In the genomic region with DNA sequence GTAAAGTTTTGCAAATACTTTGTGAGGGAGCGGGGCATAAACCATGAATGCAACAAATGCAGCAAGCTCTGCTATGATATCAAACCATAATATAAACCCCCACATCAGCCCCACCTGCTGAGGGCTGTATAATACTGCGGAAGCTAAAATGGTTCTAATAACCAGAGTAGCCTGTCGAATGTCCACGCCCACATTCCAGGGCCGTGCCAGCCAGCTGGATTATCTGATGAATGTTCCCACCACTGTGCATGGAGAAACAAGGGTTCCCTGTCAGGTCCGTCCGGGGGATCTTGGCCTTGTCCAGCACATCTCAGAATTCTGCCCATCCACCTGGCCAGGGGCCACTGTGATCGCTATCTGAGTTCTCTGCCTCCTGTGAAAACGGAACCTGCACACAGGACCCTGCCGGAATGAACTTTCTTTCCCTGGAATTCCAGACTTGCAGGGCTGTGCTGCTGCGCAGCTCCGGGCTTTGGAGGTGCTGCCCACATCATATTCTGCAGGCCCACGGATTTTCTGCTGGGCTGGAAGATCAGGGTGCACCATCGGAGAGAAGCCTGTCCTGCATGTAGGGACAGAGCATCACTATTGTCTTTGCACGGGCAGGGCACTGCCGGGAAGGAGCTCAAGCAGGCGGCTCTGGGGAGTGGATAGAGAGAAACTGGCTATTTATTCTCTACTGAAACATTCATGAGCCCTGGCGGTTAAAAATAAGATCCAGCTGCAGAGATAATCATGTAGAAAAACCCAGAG, we compare ENCODE assay signal across 16 cellular contexts.
DNase-seq lines count a peak whose midpoint lies in the region; ATAC-seq, FAIRE-seq and TF ChIP-seq lines count a peak whose summit lies in the region.
"Had no signal": no experiment of that assay in that cellular context is flagged by ENCODE, and none has a peak within 500 bp of the region (broad histone marks: within the 10 kb centered on the region; RNA-seq: fewer than 3 reads in every experiment).

No MANE protein-coding gene starts in this region.

- H3K27ac Mint-ChIP-seq in activated CD8-positive, alpha-beta memory T cell treated with anti-CD3 and anti-CD28 coated beads, Interleukin-2, amount 10 ng/mL, durations not matched to agents 7 days and 5 days, result peak overlapping the region; percentile 50
- H3K27ac Mint-ChIP-seq in WTC11 (peak overlapping the region; percentile 40; the same call in 1 of the 2 replicates), endothelial cell (ENCODE audit: unreplicated experiment) (no peak overlapping the region)
- H3K27ac Mint-ChIP-seq: activated naive CD4-positive, alpha-beta T cell treated with anti-CD3 and anti-CD28 coated beads, Interleukin-2, amount 50 U/mL, for 24 hours; CD4-positive, alpha-beta T cell had no signal

- no peaks in the 10 kb centered on the region for H3K4me1 Mint-ChIP-seq in activated CD8-positive, alpha-beta memory T cell treated with anti-CD3 and anti-CD28 coated beads, Interleukin-2, amount 10 ng/mL, durations not matched to agents 7 days and 5 days
- no peaks in the 10 kb centered on the region for H3K4me1 Mint-ChIP-seq in WTC11
- H3K4me1 Mint-ChIP-seq in endothelial cell (ENCODE audit: unreplicated experiment), result no peaks in the 10 kb centered on the region
- H3K4me1 Mint-ChIP-seq: activated naive CD4-positive, alpha-beta T cell treated with anti-CD3 and anti-CD28 coated beads, Interleukin-2, amount 50 U/mL, for 24 hours had no signal

- no peak for DNase-seq in activated CD8-positive, alpha-beta memory T cell treated with anti-CD3 and anti-CD28 coated beads, Interleukin-2, amount 10 ng/mL, durations not matched to agents 7 days and 5 days
- no peak for DNase-seq in activated CD8-positive, alpha-beta memory T cell treated with anti-CD3 and anti-CD28 coated beads, Interleukin-2, amount 50 U/mL, for 48 hours
- DNase-seq in WTC11 (ENCODE audit: low spot score) (no peak), keratinocyte (ENCODE audit: low read depth, low spot score) (no peak), superior temporal gyrus (ENCODE audit: extremely low spot score) (peak; percentile 17), endothelial cell (ENCODE audit: low spot score) (no peak)
- no peak for DNase-seq in activated CD4-positive, alpha-beta T cell treated with anti-CD3 and anti-CD28 coated beads, Interleukin-2, amount 50 U/mL, for 48 hours
- no peak for DNase-seq in stimulated activated CD4-positive, alpha-beta T cell treated with anti-CD3 and anti-CD28 coated beads, Interleukin-15, amount 100 ng/mL, for 24 hours
- DNase-seq: activated CD4-positive, CD25-positive, alpha-beta regulatory T cell treated with anti-CD3 and anti-CD28 coated beads, Interleukin-2, amount 50 U/mL, for 72 hours; CD4-positive, alpha-beta T cell; EL; NCI-H1048; NCI-H82; stimulated activated naive CD4-positive, alpha-beta T cell had no signal

- no peaks in the 10 kb centered on the region for H3K27me3 ChIP-seq in keratinocyte (ENCODE audit: control insufficient read depth, extremely low read depth, insufficient read depth, low read length)

- H3K9me3 Mint-ChIP-seq in activated CD8-positive, alpha-beta memory T cell treated with anti-CD3 and anti-CD28 coated beads, Interleukin-2, amount 10 ng/mL, durations not matched to agents 7 days and 5 days (ENCODE audit: low read depth), result no peaks in the 10 kb centered on the region
- peaks cover 12% of the 10 kb centered on the region for H3K9me3 Mint-ChIP-seq in WTC11
- H3K9me3 Mint-ChIP-seq in endothelial cell (ENCODE audit: unreplicated experiment), result peaks cover 4% of the 10 kb centered on the region
- H3K9me3 Mint-ChIP-seq: activated naive CD4-positive, alpha-beta T cell treated with anti-CD3 and anti-CD28 coated beads, Interleukin-2, amount 50 U/mL, for 24 hours; CD4-positive, alpha-beta T cell had no signal

- H3K27me3 Mint-ChIP-seq in activated CD8-positive, alpha-beta memory T cell treated with anti-CD3 and anti-CD28 coated beads, Interleukin-2, amount 10 ng/mL, durations not matched to agents 7 days and 5 days, result no peaks in the 10 kb centered on the region
- no peaks in the 10 kb centered on the region for H3K27me3 Mint-ChIP-seq in WTC11 (ENCODE audit: low read depth)
- H3K27me3 Mint-ChIP-seq in endothelial cell (ENCODE audit: unreplicated experiment), result peaks cover 4% of the 10 kb centered on the region
- H3K27me3 Mint-ChIP-seq: activated naive CD4-positive, alpha-beta T cell treated with anti-CD3 and anti-CD28 coated beads, Interleukin-2, amount 50 U/mL, for 24 hours; CD4-positive, alpha-beta T cell had no signal

- TF ChIP-seq CTCF in WTC11 (IDR thresholded peaks at IDR 0.05) (no peak), keratinocyte (optimal IDR thresholded peaks at IDR 0.05 in 1 of 3, IDR thresholded peaks at IDR 0.05 in 1 of 3, conservative IDR thresholded peaks at IDR 0.05 in 1 of 3; ENCODE audit: extremely low read depth in 1 of 3, insufficient read depth in 2 of 3, low read length in 3 of 3) (no peak), endothelial cell (IDR thresholded peaks at IDR 0.05; ENCODE audit: unreplicated experiment) (no peak)

- no peaks in the 10 kb centered on the region for H3K36me3 ChIP-seq in keratinocyte (ENCODE audit: control insufficient read depth in 2 of 2, extremely low read depth in 1 of 2, insufficient read depth in 2 of 2, low read length in 2 of 2)

- peaks cover 14% of the 10 kb centered on the region for H3K4me1 ChIP-seq in keratinocyte (ENCODE audit: control insufficient read depth, extremely low read depth, insufficient read depth, low read length)

- CTCF ChIA-PET in activated CD8-positive, alpha-beta memory T cell treated with anti-CD3 and anti-CD28 coated beads, Interleukin-2, amount 10 ng/mL, durations not matched to agents 7 days and 5 days (lab: Charles Lee), result interaction anchor here (1.3 to 1.5 kb wide), 3 partner anchors 14 to 56 kb away, joined by 3 to 5 read pairs (median 3); no protein-coding TSS in a partner anchor
- CTCF ChIA-PET in WTC11 (lab: Charles Lee), result interaction anchor here (0.6 to 2.8 kb wide), 31 partner anchors 9 to 670 kb away, joined by 3 to 23 read pairs (median 6); a partner anchor contains a TSS

- FAIRE-seq in keratinocyte (lab: Jason Lieb, UNC), result peak; percentile 58
- FAIRE-seq: HepG2 had no signal

- H3K9ac ChIP-seq in keratinocyte (ENCODE audit: control insufficient read depth, extremely low read depth, insufficient read depth, low read length), result no peak overlapping the region

- H3K9me3 ChIP-seq in keratinocyte (ENCODE audit: control insufficient read depth, low read depth, low read length), result no peaks in the 10 kb centered on the region

- H3K36me3 Mint-ChIP-seq in activated CD8-positive, alpha-beta memory T cell treated with anti-CD3 and anti-CD28 coated beads, Interleukin-2, amount 10 ng/mL, durations not matched to agents 7 days and 5 days, result peaks cover 60% of the 10 kb centered on the region
- H3K36me3 Mint-ChIP-seq in WTC11 (peaks cover 15% of the 10 kb centered on the region), endothelial cell (ENCODE audit: low read depth, unreplicated experiment) (peaks cover 3% of the 10 kb centered on the region)

- POLR2A ChIA-PET in WTC11 (lab: Charles Lee), result no interaction called here

- no peak overlapping the region for H3K4me3 Mint-ChIP-seq in activated CD8-positive, alpha-beta memory T cell treated with anti-CD3 and anti-CD28 coated beads, Interleukin-2, amount 10 ng/mL, durations not matched to agents 7 days and 5 days
- H3K4me3 Mint-ChIP-seq in WTC11 (no peak overlapping the region), endothelial cell (ENCODE audit: unreplicated experiment) (no peak overlapping the region)
- H3K4me3 Mint-ChIP-seq: activated naive CD4-positive, alpha-beta T cell treated with anti-CD3 and anti-CD28 coated beads, Interleukin-2, amount 50 U/mL, for 24 hours; CD4-positive, alpha-beta T cell had no signal

- dilution Hi-C loops in keratinocyte (cut with MboI; ENCODE audit: extremely low pct_ligation_motif_present, low sequenced_read_pairs), result no loop called here

- H3K4me3 ChIP-seq in keratinocyte (ENCODE audit: control insufficient read depth in 2 of 3, extremely low read depth in 1 of 3, insufficient read depth in 2 of 3, low read depth in 1 of 3, low read length in 3 of 3), result no peak overlapping the region

- H3K9me1 ChIP-seq in keratinocyte (ENCODE audit: control insufficient read depth, extremely low read depth, insufficient read depth, low read length), result no peaks in the 10 kb centered on the region

- H3K4me2 ChIP-seq in keratinocyte (ENCODE audit: control insufficient read depth, extremely low read depth, insufficient read depth, low read depth, low read length), result peak overlapping the region; percentile 64

- H2AFZ ChIP-seq in keratinocyte (ENCODE audit: control insufficient read depth, low read length), result no peak overlapping the region

- H3K27ac ChIP-seq in keratinocyte (ENCODE audit: control insufficient read depth, insufficient read depth, low read length), result no peak overlapping the region

- H4K20me1 ChIP-seq in keratinocyte (ENCODE audit: control insufficient read depth, extremely low read depth, insufficient read depth, low read length), result peaks cover 1% of the 10 kb centered on the region

- no peak for ATAC-seq in activated CD8-positive, alpha-beta memory T cell treated with anti-CD3 and anti-CD28 coated beads, Interleukin-2, amount 10 ng/mL, durations not matched to agents 7 days and 5 days
- ATAC-seq in WTC11, result no peak

- no peaks in the 10 kb centered on the region for H3K79me2 ChIP-seq in keratinocyte (ENCODE audit: control insufficient read depth, insufficient read depth, low read length)

TF ChIP-seq in WTC11, 78 proteins besides CTCF, POLR2A, EP300 and RAD21 (continues in another document):
- TF ChIP-seq, protein P1, sequence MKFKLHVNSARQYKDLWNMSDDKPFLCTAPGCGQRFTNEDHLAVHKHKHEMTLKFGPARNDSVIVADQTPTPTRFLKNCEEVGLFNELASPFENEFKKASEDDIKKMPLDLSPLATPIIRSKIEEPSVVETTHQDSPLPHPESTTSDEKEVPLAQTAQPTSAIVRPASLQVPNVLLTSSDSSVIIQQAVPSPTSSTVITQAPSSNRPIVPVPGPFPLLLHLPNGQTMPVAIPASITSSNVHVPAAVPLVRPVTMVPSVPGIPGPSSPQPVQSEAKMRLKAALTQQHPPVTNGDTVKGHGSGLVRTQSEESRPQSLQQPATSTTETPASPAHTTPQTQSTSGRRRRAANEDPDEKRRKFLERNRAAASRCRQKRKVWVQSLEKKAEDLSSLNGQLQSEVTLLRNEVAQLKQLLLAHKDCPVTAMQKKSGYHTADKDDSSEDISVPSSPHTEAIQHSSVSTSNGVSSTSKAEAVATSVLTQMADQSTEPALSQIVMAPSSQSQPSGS (CRISPR knock-in tag; IDR thresholded peaks at IDR 0.05; ENCODE audit: borderline replicate concordance, low read depth), result no peak
- no peak for TF ChIP-seq JUN (CRISPR knock-in tag; IDR thresholded peaks at IDR 0.05)
